In genomic region chr2:118190365-118190916, GRCh38 we compare ENCODE assay signal across 23 cellular contexts.
DNase-seq lines count a peak whose midpoint lies in the region.
"Had no signal": no experiment of that assay in that cellular context is flagged by ENCODE, and none has a peak within 500 bp of the region (broad histone marks: within the 10 kb centered on the region; RNA-seq: fewer than 3 reads in every experiment).

No MANE protein-coding gene starts in this region.

- H3K4me1 ChIP-seq in adipocyte (ENCODE audit: control insufficient read depth, insufficient read depth, low read length), result peaks cover 3% of the 10 kb centered on the region
- H3K4me1 ChIP-seq: ascending aorta had no signal

- H3K27me3 Mint-ChIP-seq in activated naive CD8-positive, alpha-beta T cell treated with anti-CD3 and anti-CD28 coated beads for 36 hours, result no peaks in the 10 kb centered on the region
- H3K27me3 Mint-ChIP-seq: activated CD8-positive, alpha-beta T cell treated with anti-CD3 and anti-CD28 coated beads for 36 hours had no signal

- H3K4me3 ChIP-seq in adipocyte (ENCODE audit: low read length), result no peak overlapping the region
- H3K4me3 ChIP-seq: ascending aorta, heart left ventricle, SJCRH30, upper lobe of left lung had no signal

- H3K27ac Mint-ChIP-seq in activated naive CD8-positive, alpha-beta T cell treated with anti-CD3 and anti-CD28 coated beads for 36 hours, result no peak overlapping the region
- H3K27ac Mint-ChIP-seq: activated CD8-positive, alpha-beta T cell treated with anti-CD3 and anti-CD28 coated beads for 36 hours; effector memory CD8-positive, alpha-beta T cell; H9; T-helper 17 cell had no signal

- peaks cover 8% of the 10 kb centered on the region for H3K4me1 Mint-ChIP-seq in activated naive CD8-positive, alpha-beta T cell treated with anti-CD3 and anti-CD28 coated beads for 36 hours

- in situ Hi-C loops in G401 (cut with HindIII; ENCODE audit: low sequenced_read_pairs), result no loop called here

- peak; percentile 94 for DNase-seq in DMS53 treated with DMSO at 0.1 percent for 48 hours (lab: John Stamatoyannopoulos, UW; ENCODE audit: unreplicated experiment)
- DNase-seq in NCI-H1092 treated with DMSO at 0.1 percent for 48 hours (lab: John Stamatoyannopoulos, UW), result peak; percentile 75
- peak; percentile 96 for DNase-seq in NCI-H510A treated with DMSO at 0.1 percent for 48 hours (lab: John Stamatoyannopoulos, UW)
- DNase-seq in adipocyte (ENCODE audit: low read depth), result peak; percentile 3
- no peak for DNase-seq in G401 (ENCODE audit: low spot score)
- DNase-seq in middle frontal gyrus (ENCODE audit: extremely low spot score, low spot score), result no peak
- DNase-seq in activated naive CD8-positive, alpha-beta T cell treated with anti-CD3 and anti-CD28 coated beads for 36 hours, result no peak
- DNase-seq: activated CD8-positive, alpha-beta T cell treated with anti-CD3 and anti-CD28 coated beads for 36 hours; activated naive CD4-positive, alpha-beta T cell treated with Interleukin-2 at 50 U/mL for 16 hours; activated T-cell treated with anti-CD3 and anti-CD28 coated beads, Interleukin-2, amount 50 U/mL, for 1 hour; AML-193; Calu3; effector memory CD8-positive, alpha-beta T cell; GF-D8; H9; heart left ventricle; left ventricle myocardium superior; SJCRH30; stimulated activated CD4-positive, alpha-beta T cell treated with anti-CD3 and anti-CD28 coated beads, Interleukin-4, amount 100 ng/mL, for 4 hours; T-helper 17 cell; upper lobe of left lung; WERI-Rb-1 had no signal

- H3K9me3 ChIP-seq in adipocyte (ENCODE audit: control insufficient read depth, low read length), result no peaks in the 10 kb centered on the region
- H3K9me3 ChIP-seq: ascending aorta, heart left ventricle, SJCRH30, upper lobe of left lung had no signal

- peaks cover 3% of the 10 kb centered on the region for H3K9me3 Mint-ChIP-seq in activated naive CD8-positive, alpha-beta T cell treated with anti-CD3 and anti-CD28 coated beads for 36 hours
- H3K9me3 Mint-ChIP-seq: activated CD8-positive, alpha-beta T cell treated with anti-CD3 and anti-CD28 coated beads for 36 hours; effector memory CD8-positive, alpha-beta T cell; H9 had no signal

- H3K36me3 Mint-ChIP-seq in activated naive CD8-positive, alpha-beta T cell treated with anti-CD3 and anti-CD28 coated beads for 36 hours, result peaks cover 2% of the 10 kb centered on the region

- H3K27me3 ChIP-seq in adipocyte (replicated peaks; ENCODE audit: control insufficient read depth, insufficient read depth, low read length), result peaks cover 7% of the 10 kb centered on the region
- H3K27me3 ChIP-seq: ascending aorta, heart left ventricle, SJCRH30, upper lobe of left lung had no signal

- H3K36me3 ChIP-seq in adipocyte (ENCODE audit: control insufficient read depth, insufficient read depth, low read length, severe bottlenecking), result no peaks in the 10 kb centered on the region
- H3K36me3 ChIP-seq: ascending aorta, heart left ventricle, SJCRH30, upper lobe of left lung, WERI-Rb-1 had no signal

- no peak overlapping the region for H3K4me3 Mint-ChIP-seq in activated naive CD8-positive, alpha-beta T cell treated with anti-CD3 and anti-CD28 coated beads for 36 hours
- H3K4me3 Mint-ChIP-seq: activated CD8-positive, alpha-beta T cell treated with anti-CD3 and anti-CD28 coated beads for 36 hours; effector memory CD8-positive, alpha-beta T cell; H9; T-helper 17 cell had no signal

- no peak overlapping the region for H3K9ac ChIP-seq in adipocyte (ENCODE audit: low read length)

Comparison
In these comparisons a context has a peak if more than half of its experiments do, and no peak if none do; other contexts are left out.
1. DNase-seq: peak in DMS53 treated with DMSO at 0.1 percent for 48 hours (single experiment), NCI-H1092 treated with DMSO at 0.1 percent for 48 hours (single experiment), NCI-H510A treated with DMSO at 0.1 percent for 48 hours (single experiment) and adipocyte (single experiment); none in G401 (single experiment), middle frontal gyrus (single experiment) and activated naive CD8-positive, alpha-beta T cell treated with anti-CD3 and anti-CD28 coated beads for 36 hours (single experiment).